ENCODE assay signal across 1 cellular context in the genomic region with DNA sequence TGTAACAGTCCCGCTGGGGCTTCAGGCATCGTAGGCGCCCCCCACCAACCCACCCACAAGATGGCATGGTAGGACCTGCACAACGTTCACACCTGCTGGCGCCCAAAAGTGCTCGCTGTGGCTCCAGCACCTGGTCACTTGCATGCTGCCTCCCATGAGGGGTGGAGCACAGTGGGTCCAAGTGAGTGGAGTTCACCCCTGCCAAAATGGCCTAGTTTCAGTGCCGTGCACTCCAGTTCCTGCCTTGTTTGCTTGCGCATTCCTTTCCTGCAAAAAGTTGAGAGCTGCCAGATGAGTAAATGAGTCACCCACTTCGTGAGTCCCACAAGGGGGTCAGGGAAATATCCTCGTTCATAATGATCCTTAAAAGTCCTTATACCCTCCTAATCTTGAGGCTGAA.
TF ChIP-seq lines count a peak whose summit lies in the region.

No MANE protein-coding gene starts in this region.

TF ChIP-seq in H1, 55 proteins besides CTCF, POLR2A, EP300 and RAD21:
- TF ChIP-seq CHD1 (IDR thresholded peaks at IDR 0.05; ENCODE audit: low read depth, low read length) (no peak), CHD2 (IDR thresholded peaks at IDR 0.05; ENCODE audit: low read length) (no peak), KDM4A (IDR thresholded peaks at IDR 0.05; ENCODE audit: low read depth, low read length, severe bottlenecking) (no peak), RXRA (IDR thresholded peaks at IDR 0.05; ENCODE audit: insufficient read depth, low read depth, low read length) (no peak), BACH1 (IDR thresholded peaks at IDR 0.05; ENCODE audit: low read length) (no peak), CTBP2 (IDR thresholded peaks at IDR 0.05; ENCODE audit: borderline replicate concordance, insufficient read depth, insufficient read length, low read length) (no peak), BCL11A (IDR thresholded peaks at IDR 0.05; ENCODE audit: low read depth in 2 of 2, low read length in 2 of 2) (no peak), HDAC6 (IDR thresholded peaks at IDR 0.05; ENCODE audit: low read depth, low read length) (no peak), POU5F1 (IDR thresholded peaks at IDR 0.05; ENCODE audit: low read depth, low read length) (no peak), CEBPB (IDR thresholded peaks at IDR 0.05; ENCODE audit: low read depth, low read length) (no peak), POLR2AphosphoS5 (IDR thresholded peaks at IDR 0.05; ENCODE audit: low read depth, low read length) (no peak)
- TF ChIP-seq, protein P1, sequence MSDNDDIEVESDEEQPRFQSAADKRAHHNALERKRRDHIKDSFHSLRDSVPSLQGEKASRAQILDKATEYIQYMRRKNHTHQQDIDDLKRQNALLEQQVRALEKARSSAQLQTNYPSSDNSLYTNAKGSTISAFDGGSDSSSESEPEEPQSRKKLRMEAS (IDR thresholded peaks at IDR 0.05) = no peak
- TF ChIP-seq, protein P2, sequence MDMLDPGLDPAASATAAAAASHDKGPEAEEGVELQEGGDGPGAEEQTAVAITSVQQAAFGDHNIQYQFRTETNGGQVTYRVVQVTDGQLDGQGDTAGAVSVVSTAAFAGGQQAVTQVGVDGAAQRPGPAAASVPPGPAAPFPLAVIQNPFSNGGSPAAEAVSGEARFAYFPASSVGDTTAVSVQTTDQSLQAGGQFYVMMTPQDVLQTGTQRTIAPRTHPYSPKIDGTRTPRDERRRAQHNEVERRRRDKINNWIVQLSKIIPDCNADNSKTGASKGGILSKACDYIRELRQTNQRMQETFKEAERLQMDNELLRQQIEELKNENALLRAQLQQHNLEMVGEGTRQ (IDR thresholded peaks at IDR 0.05; ENCODE audit: low read length) = no peak
